In genomic region chr16:72736074-72736473, GRCh38 we compare ENCODE assay signal across 22 cellular contexts.
DNase-seq lines count a peak whose midpoint lies in the region; FAIRE-seq and TF ChIP-seq lines count a peak whose summit lies in the region.
"Had no signal": no experiment of that assay in that cellular context is flagged by ENCODE, and none has a peak within 500 bp of the region (broad histone marks: within the 10 kb centered on the region; RNA-seq: fewer than 3 reads in every experiment).

No MANE protein-coding gene starts in this region.

- intact Hi-C loops in kidney (cut with DNase I): no loop called here

- no peak for FAIRE-seq in kidney (lab: Jason Lieb, UNC)
- FAIRE-seq: GM12878, HTR-8/SVneo had no signal

- H3K27ac ChIP-seq in HEK293 (ENCODE audit: extremely low read depth, low read depth, low read length) (no peak overlapping the region), kidney (ENCODE audit: low read depth in 2 of 2, low read length in 2 of 2) (no peak overlapping the region), neural progenitor cell (no peak overlapping the region)

- H3K4me2 ChIP-seq in neural progenitor cell: peak overlapping the region; percentile 29

- no peaks in the 10 kb centered on the region for H3K4me1 ChIP-seq in HEK293 (ENCODE audit: control insufficient read depth, insufficient read depth, low read length)
- peaks cover 2 to 3% of the 10 kb centered on the region in 2 donors for H3K4me1 ChIP-seq in kidney (ENCODE audit: control insufficient read depth in 1 of 2, insufficient read depth in 1 of 2, low read depth in 1 of 2, low read length in 2 of 2)
- H3K4me1 ChIP-seq in neural progenitor cell: peaks cover 19% of the 10 kb centered on the region
- H3K4me1 ChIP-seq: BE2C had no signal

- no peak overlapping the region for H3K27ac Mint-ChIP-seq in neural progenitor cell
- H3K27ac Mint-ChIP-seq in osteocyte (ENCODE audit: unreplicated experiment): no peak overlapping the region
- H3K27ac Mint-ChIP-seq: CD4-positive, CD25-positive, alpha-beta regulatory T cell; CD8-positive, alpha-beta memory T cell; HFFc6 had no signal

- TF ChIP-seq CTCF in HEK293 (tag by site-specific recombination; IDR thresholded peaks at IDR 0.05) (no peak), kidney (IDR thresholded peaks at IDR 0.05; ENCODE audit: borderline replicate concordance, extremely low read depth, insufficient read depth) (no peak), neural progenitor cell (IDR thresholded peaks at IDR 0.05) (no peak), osteocyte (IDR thresholded peaks at IDR 0.05) (no peak)

- H3K4me1 Mint-ChIP-seq in neural progenitor cell (peaks cover 3% of the 10 kb centered on the region), osteocyte (ENCODE audit: unreplicated experiment) (peaks cover 19% of the 10 kb centered on the region)
- H3K4me1 Mint-ChIP-seq: CD8-positive, alpha-beta memory T cell had no signal

- H3K9me3 Mint-ChIP-seq in neural progenitor cell (peaks cover 38% of the 10 kb centered on the region), osteocyte (ENCODE audit: unreplicated experiment) (peaks cover 26% of the 10 kb centered on the region)

- H3K4me3 Mint-ChIP-seq in neural progenitor cell: no peak overlapping the region
- no peak overlapping the region for H3K4me3 Mint-ChIP-seq in osteocyte (ENCODE audit: unreplicated experiment)
- H3K4me3 Mint-ChIP-seq: CD4-positive, CD25-positive, alpha-beta regulatory T cell; CD8-positive, alpha-beta memory T cell; HFFc6 had no signal

- no peaks in the 10 kb centered on the region for H3K79me2 ChIP-seq in neural progenitor cell (ENCODE audit: low read depth)

- no peak overlapping the region for H3K9ac ChIP-seq in kidney (ENCODE audit: low read length in 2 of 2)
- no peak overlapping the region for H3K9ac ChIP-seq in neural progenitor cell

- H2AFZ ChIP-seq in neural progenitor cell (replicated peaks): no peak overlapping the region

- H3K27me3 ChIP-seq in neural progenitor cell: no peaks in the 10 kb centered on the region
- H3K27me3 ChIP-seq: BE2C had no signal

- H3K4me3 ChIP-seq in HEK293 (ENCODE audit: low read depth, low read length): no peak overlapping the region
- no peak overlapping the region for H3K4me3 ChIP-seq in kidney (ENCODE audit: low read length in 2 of 2)
- H3K4me3 ChIP-seq in neural progenitor cell: no peak overlapping the region
- H3K4me3 ChIP-seq: GM12878 had no signal

- H3K36me3 ChIP-seq in HEK293 (ENCODE audit: control insufficient read depth in 2 of 2, insufficient read depth in 1 of 2, low read length in 2 of 2) (no peaks in the 10 kb centered on the region), kidney (ENCODE audit: control insufficient read depth in 1 of 2, insufficient read depth in 2 of 2, low read length in 2 of 2) (no peaks in the 10 kb centered on the region), neural progenitor cell (no peaks in the 10 kb centered on the region)
- H3K36me3 ChIP-seq: BE2C had no signal

- CTCF ChIA-PET in HEK293 (lab: Yijun Ruan, JAX): no interaction called here

- POLR2A ChIA-PET in HEK293 (lab: Yijun Ruan, JAX): no interaction called here

- H3K9me3 ChIP-seq in HEK293 (ENCODE audit: control insufficient read depth, insufficient read depth, low read depth, low read length) (no peaks in the 10 kb centered on the region), kidney (ENCODE audit: control insufficient read depth in 1 of 2, low read length in 2 of 2) (peaks cover 0 to 14% of the 10 kb centered on the region in 2 donors), neural progenitor cell (ENCODE audit: low read depth) (no peaks in the 10 kb centered on the region)
- H3K9me3 ChIP-seq: BE2C had no signal

- DNase-seq in ecto neural progenitor cell (ENCODE audit: low spot score) (peak; percentile 49), kidney (peak; percentile 42), neural progenitor cell (ENCODE audit: low spot score) (peak; percentile 18), H4 (ENCODE audit: low spot score) (no peak), osteocyte (ENCODE audit: extremely low spot score, unreplicated experiment) (no peak)
- no peak for DNase-seq in activated CD4-positive, alpha-beta T cell treated with anti-CD3 and anti-CD28 coated beads for 48 hours
- DNase-seq: ACHN; BE2C; C1 segment of cervical spinal cord; CD4-positive, CD25-positive, alpha-beta regulatory T cell; CD8-positive, alpha-beta memory T cell; COR-L47; DMS 273 treated with DMSO at 0.1 percent for 48 hours; DMS53; DND-41; EL; GOT3; HCEC 1CT; HFFc6 had no signal

- H4K20me1 ChIP-seq in neural progenitor cell (ENCODE audit: low read depth): no peaks in the 10 kb centered on the region

- H3K36me3 Mint-ChIP-seq in neural progenitor cell (peaks cover 27% of the 10 kb centered on the region), osteocyte (ENCODE audit: unreplicated experiment) (peaks cover 2% of the 10 kb centered on the region)

- H3K27me3 Mint-ChIP-seq in neural progenitor cell (ENCODE audit: insufficient read depth, low read depth): peaks cover 4% of the 10 kb centered on the region
- no peaks in the 10 kb centered on the region for H3K27me3 Mint-ChIP-seq in osteocyte (ENCODE audit: unreplicated experiment)
- H3K27me3 Mint-ChIP-seq: CD4-positive, CD25-positive, alpha-beta regulatory T cell had no signal

- no peaks in the 10 kb centered on the region for H3F3A ChIP-seq in neural progenitor cell (ENCODE audit: low read depth)

TF ChIP-seq in HEK293, 187 proteins besides CTCF, POLR2A, EP300 and RAD21:
- TF ChIP-seq ZNF449 (tag by site-specific recombination; IDR thresholded peaks at IDR 0.05) (no peak), OSR2 (tag by site-specific recombination; IDR thresholded peaks at IDR 0.05) (no peak), ZIC2 (tag by site-specific recombination; IDR thresholded peaks at IDR 0.05) (0 out of 2 replicates have a peak, but pooled peaks have one; percentile 13)

Comparison
In these comparisons a context has a peak if more than half of its experiments do, and no peak if none do; other contexts are left out.
1. DNase-seq: peak in ecto neural progenitor cell (single experiment), kidney (single experiment) and neural progenitor cell (single experiment); none in activated CD4-positive, alpha-beta T cell treated with anti-CD3 and anti-CD28 coated beads for 48 hours (single experiment), H4 (single experiment) and osteocyte (single experiment).